Comparison of ENCODE assay signal across 23 cellular contexts in the genomic region with DNA sequence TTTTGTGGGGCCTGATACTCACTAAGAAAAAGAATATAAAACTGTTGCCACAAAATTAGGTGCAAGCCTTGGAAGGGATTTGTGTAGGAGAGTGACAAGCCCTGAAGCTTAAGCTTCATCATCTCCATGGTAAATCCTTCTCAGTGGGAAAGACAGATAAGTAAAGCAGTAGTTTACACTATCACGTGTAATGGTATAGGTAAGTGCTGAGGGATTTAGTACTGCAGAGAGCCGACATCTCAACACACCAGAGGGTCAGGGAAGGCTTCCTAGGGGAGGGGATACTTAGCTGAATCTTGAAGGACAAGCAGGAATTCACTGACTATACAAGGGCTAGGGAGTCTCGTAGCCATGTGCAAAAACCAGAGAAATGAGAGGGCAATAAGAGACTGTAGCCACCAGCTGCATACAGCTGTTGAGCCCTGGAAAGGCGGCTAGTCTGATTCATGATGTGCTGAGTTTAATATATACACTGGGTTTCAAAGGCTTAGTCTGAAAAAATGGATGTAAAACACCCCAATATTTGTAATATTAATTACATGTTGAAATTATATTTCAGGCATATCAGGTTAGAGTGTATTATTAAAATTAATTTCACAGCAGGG.
"Had no signal": no experiment of that assay in that cellular context is flagged by ENCODE, and none has a peak within 500 bp of the region (broad histone marks: within the 10 kb centered on the region; RNA-seq: fewer than 3 reads in every experiment).

No MANE protein-coding gene starts in this region.

- H3K36me3 ChIP-seq: right lobe of liver, tibial artery had no signal

- H3K27ac ChIP-seq: coronary artery, heart right ventricle, right lobe of liver, skin epidermis, tibial artery had no signal

- H3K4me3 ChIP-seq: coronary artery, heart right ventricle, right lobe of liver, skin epidermis, tibial artery had no signal

- DNase-seq: activated CD4-positive, alpha-beta T cell treated with anti-CD3 and anti-CD28 coated beads for 36 hours; activated CD4-positive, alpha-beta T cell treated with anti-CD3 and anti-CD28 coated beads, Interleukin-2, amount 50 U/mL, for 4 hours; activated CD8-positive, alpha-beta memory T cell treated with anti-CD3 and anti-CD28 coated beads for 24 hours; activated CD8-positive, alpha-beta memory T cell treated with anti-CD3 and anti-CD28 coated beads, Interleukin-2, amount 50 U/mL, for 4 hours; activated naive CD4-positive, alpha-beta T cell treated with Interleukin-2 at 50 U/mL for 16 hours; activated naive CD8-positive, alpha-beta T cell treated with anti-CD3 and anti-CD28 coated beads, Interleukin-2, amount 10 ng/mL, durations not matched to agents 7 days and 5 days; activated T-cell treated with anti-CD3 and anti-CD28 coated beads, Interleukin-2, amount 50 U/mL, for 4 hours; amygdala; cerebellar nuclear complex; heart right ventricle; islet precursor cell; left cardiac atrium; naive thymus-derived CD4-positive, alpha-beta T cell; occipital lobe; right lobe of liver; stimulated activated CD4-positive, alpha-beta T cell treated with anti-CD3 and anti-CD28 coated beads, Interleukin-1b, Interleukin-23, amount 100 ng/mL, for 48 hours; stimulated activated naive CD8-positive, alpha-beta T cell treated with anti-CD3 and anti-CD28 coated beads, Interleukin-15, amount 100 ng/mL, for 72 hours; T-helper 9 cell; tibial artery had no signal

- H3K27me3 ChIP-seq: heart right ventricle, right lobe of liver, tibial artery had no signal

- H3K9me3 ChIP-seq: heart right ventricle, right lobe of liver, tibial artery had no signal

- ATAC-seq: activated CD4-positive, alpha-beta T cell treated with anti-CD3 and anti-CD28 coated beads for 36 hours; activated T-cell treated with anti-CD3 and anti-CD28 coated beads, Interleukin-2, amount 50 U/mL, for 4 hours; heart right ventricle; naive thymus-derived CD4-positive, alpha-beta T cell; right lobe of liver; stimulated activated effector memory CD8-positive, alpha-beta T cell treated with anti-CD3 and anti-CD28 coated beads, Interleukin-12 subunit alpha, Interleukin-12 subunit beta, amount 100 ng/mL, for 72 hours; stimulated activated naive CD8-positive, alpha-beta T cell treated with anti-CD3 and anti-CD28 coated beads, Interleukin-15, amount 100 ng/mL, for 72 hours; WTC11 had no signal

- H3K4me1 ChIP-seq: right lobe of liver, tibial artery had no signal
